ENCODE assay signal across 8 cellular contexts in genomic region chr13:111115051-111115840, GRCh38. TPM values are rescaled to one million over a fixed set of nuclear protein-coding genes. Genes with fewer than 3 reads are reported as not detected.
DNase-seq lines count a peak whose midpoint lies in the region; ATAC-seq lines count a peak whose summit lies in the region.

TSS of gene ARHGEF7 (plus strand) at chr13:111115310. CDS start at chr13:111115527, 217 bp downstream.

- H3K4me1 Mint-ChIP-seq in T-helper 1 cell treated with Interleukin-12 subunit alpha and Interleukin-12 subunit beta and Interleukin-4 antibody, amounts not matched to agents 30 μg/mL and 1 μg/mL, for 36 hours (ENCODE audit: low read depth) = peaks cover 13% of the 10 kb centered on the region

- 1% methylated on average over 55 to 121 of the region's 121 CpGs for WGBS in esophagus, 2 donors

- peaks cover 29% of the 10 kb centered on the region for H4K20me1 ChIP-seq in BLaER1

- no peaks in the 10 kb centered on the region for H3K36me3 ChIP-seq in BLaER1
- no peaks in the 10 kb centered on the region for H3K36me3 ChIP-seq in esophagus (ENCODE audit: control insufficient read depth in 2 of 2, insufficient read depth in 2 of 2, low read length in 1 of 2)

- peak; percentile 23 for ATAC-seq in GM21423 (IDR thresholded peaks at IDR 0.05; ENCODE audit: unreplicated experiment)
- no peak for ATAC-seq in GM18861 (IDR thresholded peaks at IDR 0.05; ENCODE audit: unreplicated experiment)

- H3K9ac ChIP-seq in BLaER1 = no peak within 1 kb of the TSS

- peaks cover 14% of the 10 kb centered on the region for H3K9me3 ChIP-seq in BLaER1
- H3K9me3 ChIP-seq in esophagus (ENCODE audit: control insufficient read depth in 2 of 2, insufficient read depth in 1 of 2, low read depth in 1 of 2, low read length in 1 of 2) = no peaks in the 10 kb centered on the region

- peak within 1 kb of the TSS; percentile 66 for H3K27ac Mint-ChIP-seq in T-helper 1 cell treated with Interleukin-12 subunit alpha and Interleukin-12 subunit beta and Interleukin-4 antibody, amounts not matched to agents 30 μg/mL and 1 μg/mL, for 36 hours

- no peaks in the 10 kb centered on the region for H3K9me3 Mint-ChIP-seq in T-helper 1 cell treated with Interleukin-12 subunit alpha and Interleukin-12 subunit beta and Interleukin-4 antibody, amounts not matched to agents 30 μg/mL and 1 μg/mL, for 36 hours

- H3K27me3 Mint-ChIP-seq in T-helper 1 cell treated with Interleukin-12 subunit alpha and Interleukin-12 subunit beta and Interleukin-4 antibody, amounts not matched to agents 30 μg/mL and 1 μg/mL, for 36 hours (ENCODE audit: low read depth) = peaks cover 82% of the 10 kb centered on the region

- H3K27ac ChIP-seq in BLaER1 (no peak within 1 kb of the TSS), esophagus (ENCODE audit: low read depth in 2 of 2, low read length in 1 of 2) (peak within 1 kb of the TSS; percentile 57 to 61)

- H3K27me3 ChIP-seq in BLaER1 (peaks cover 90% of the 10 kb centered on the region), esophagus (ENCODE audit: control insufficient read depth in 1 of 2, insufficient read depth in 2 of 2, low read length in 2 of 2) (peaks cover 11 to 12% of the 10 kb centered on the region in 2 donors)

- H3K4me1 ChIP-seq in BLaER1 (peaks cover 14% of the 10 kb centered on the region; the same call in 1 of the 2 replicates), esophagus (ENCODE audit: control insufficient read depth in 2 of 2, insufficient read depth in 2 of 2, low read length in 1 of 2) (peaks cover 3 to 4% of the 10 kb centered on the region in 2 donors)

- peaks cover 4% of the 10 kb centered on the region for H3K36me3 Mint-ChIP-seq in T-helper 1 cell treated with Interleukin-12 subunit alpha and Interleukin-12 subunit beta and Interleukin-4 antibody, amounts not matched to agents 30 μg/mL and 1 μg/mL, for 36 hours (ENCODE audit: low read depth)

- peak within 1 kb of the TSS; percentile 68 for H3K4me3 ChIP-seq in BLaER1
- H3K4me3 ChIP-seq in esophagus (ENCODE audit: low read depth in 1 of 2, low read length in 2 of 2) = peak within 1 kb of the TSS; percentile 47 to 63

- DNase-seq in myocyte (ENCODE audit: low read depth) (peak; percentile 24), SIG-M5 treated with dmso at 0.1 percent for 504 hours (lab: John Stamatoyannopoulos, UW; ENCODE audit: unreplicated experiment) (no peak), NCI-H1436 treated with DMSO at 0.1 percent for 48 hours (lab: John Stamatoyannopoulos, UW) (no peak)

- peak within 1 kb of the TSS; percentile 87 for H3K4me3 Mint-ChIP-seq in T-helper 1 cell treated with Interleukin-12 subunit alpha and Interleukin-12 subunit beta and Interleukin-4 antibody, amounts not matched to agents 30 μg/mL and 1 μg/mL, for 36 hours

- H3K4me2 ChIP-seq in BLaER1 = peak within 1 kb of the TSS; percentile 95

RNA-seq across cellular contexts. Expression of gene ARHGEF7, which starts in this region (rescaled TPM):
- 10 to 100 TPM; 13.5 to 16.0 TPM for polyA plus RNA-seq in esophagus
- total RNA-seq in myocyte = 52.8 and 55.0 TPM in 2 replicates
- polyA plus RNA-seq in myocyte (2012) = 31.5 TPM
